8 cellular contexts compared by ENCODE assay signal in the genomic region with DNA sequence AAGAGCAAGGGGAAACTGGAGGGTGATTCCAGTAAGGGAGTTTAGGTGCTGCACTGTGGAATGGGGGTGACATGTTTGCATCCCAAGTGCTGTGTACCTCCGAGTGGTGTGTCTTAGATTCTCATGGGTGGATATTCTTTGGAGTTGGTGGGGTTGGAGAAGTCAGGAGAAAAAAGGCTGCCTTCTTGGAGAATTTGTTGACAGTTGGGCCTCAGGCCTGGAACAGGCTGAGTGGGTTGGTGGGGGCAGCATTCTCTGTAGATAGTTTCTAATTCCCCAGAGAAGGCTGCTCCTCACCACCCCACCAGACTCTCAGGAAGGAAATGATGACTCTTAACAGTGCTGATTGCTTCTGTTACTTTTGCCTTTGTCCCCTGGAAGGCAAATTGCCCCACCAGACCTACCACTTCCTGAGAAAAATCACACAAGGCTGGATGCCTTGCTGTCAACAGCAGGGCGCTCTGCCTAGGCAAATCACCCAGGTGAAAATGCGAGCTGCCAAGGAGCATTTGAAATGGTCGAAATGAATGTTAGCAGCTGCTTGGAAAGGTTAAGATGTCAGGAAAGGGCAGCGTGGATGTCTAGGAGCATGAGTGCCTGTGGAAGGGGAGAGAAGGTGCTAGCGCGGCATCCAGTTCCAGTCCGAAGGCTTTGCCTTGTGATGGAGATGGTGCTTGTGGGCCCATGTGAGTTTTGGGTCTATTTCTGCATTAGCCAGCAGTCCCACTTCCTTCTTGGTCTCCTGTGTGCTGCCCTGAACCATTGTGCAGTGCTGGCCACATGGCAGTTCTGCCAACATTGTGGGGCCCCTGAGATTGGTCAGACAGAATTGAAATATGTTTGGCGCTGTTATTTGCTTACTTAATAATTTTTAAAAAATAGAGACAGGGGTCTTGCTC. TPM values are rescaled to one million over a fixed set of nuclear protein-coding genes. Genes with fewer than 3 reads are reported as not detected.
A peak's percentile ranks its signal among the peaks of the same experiment; 100 is the strongest.
DNase-seq lines count a peak whose midpoint lies in the region; ATAC-seq, FAIRE-seq and TF ChIP-seq lines count a peak whose summit lies in the region.

No MANE protein-coding gene starts in this region.

- no peak for TF ChIP-seq CTCF in fibroblast of pulmonary artery (IDR thresholded peaks at IDR 0.05; ENCODE audit: low read length, missing control alignments)

- peak; percentile 67 for DNase-seq in GM19240 (ENCODE audit: insufficient read length, low spot score)
- DNase-seq in activated CD4-positive, alpha-beta T cell treated with anti-CD3 and anti-CD28 coated beads for 4 hours: peak; percentile 56 to 60
- peak; percentile 27 for DNase-seq in fibroblast of pulmonary artery (ENCODE audit: low read depth)
- DNase-seq in stimulated activated naive CD8-positive, alpha-beta T cell treated with anti-CD3 and anti-CD28 coated beads, Interleukin-15, Interleukin-2, amounts not matched to agents 100 U/mL and 50 U/mL, for 24 hours: peak; percentile 56
- no peak for DNase-seq in urothelium cell line (ENCODE audit: low spot score)
- DNase-seq in cardiac septum (ENCODE audit: low spot score): no peak

- peak overlapping the region in 10 of 11 experiments; percentile 47 to 94 (median 88); a peak in 19 of 22 replicates for H3K9ac ChIP-seq in BLaER1 treated with 17β-estradiol and CSF1 and Interleukin-3, amounts not matched to agents 10 nM and 100 nM

- no peaks in the 10 kb centered on the region for H4K20me1 ChIP-seq in BLaER1 treated with 17β-estradiol and CSF1 and Interleukin-3, amounts not matched to agents 10 nM and 100 nM

- H3K9me3 ChIP-seq in BLaER1 treated with 17β-estradiol and CSF1 and Interleukin-3, amounts not matched to agents 10 nM and 100 nM (replicated peaks in 1 of 11): peaks cover 0 to 9% (median 0%) of the 10 kb centered on the region in 11 experiments; a peak in 1 of 22 replicates

- peaks cover 0 to 17% (median 0%) of the 10 kb centered on the region in 11 experiments; a peak in 3 of 22 replicates for H3K27me3 ChIP-seq in BLaER1 treated with 17β-estradiol and CSF1 and Interleukin-3, amounts not matched to agents 10 nM and 100 nM

- no peak for FAIRE-seq in urothelium cell line (lab: Jason Lieb, UNC)

- H3K27ac ChIP-seq in BLaER1 treated with 17β-estradiol and CSF1 and Interleukin-3, amounts not matched to agents 10 nM and 100 nM: peak overlapping the region in 10 of 11 experiments; percentile 45 to 99 (median 96); a peak in 20 of 22 replicates

- peaks cover 0 to 37% (median 10%) of the 10 kb centered on the region in 11 experiments; a peak in 15 of 22 replicates for H3K36me3 ChIP-seq in BLaER1 treated with 17β-estradiol and CSF1 and Interleukin-3, amounts not matched to agents 10 nM and 100 nM

- intact Hi-C loops in cardiac septum (cut with DNase I): no loop called here

- H3K4me1 ChIP-seq in BLaER1 treated with 17β-estradiol and CSF1 and Interleukin-3, amounts not matched to agents 10 nM and 100 nM: peaks cover 61 to 94% (median 85%) of the 10 kb centered on the region in 10 experiments

- peak; percentile 85 for ATAC-seq in HG03175 (IDR thresholded peaks at IDR 0.05; ENCODE audit: unreplicated experiment)
- peak; percentile 84 for ATAC-seq in stimulated activated naive CD8-positive, alpha-beta T cell treated with anti-CD3 and anti-CD28 coated beads, Interleukin-15, Interleukin-2, amounts not matched to agents 100 U/mL and 50 U/mL, for 24 hours

- H3K4me2 ChIP-seq in BLaER1 treated with 17β-estradiol and CSF1 and Interleukin-3, amounts not matched to agents 10 nM and 100 nM: peak overlapping the region; percentile 80 to 98 (median 94)

- H3K4me3 ChIP-seq in BLaER1 treated with 17β-estradiol and CSF1 and Interleukin-3, amounts not matched to agents 10 nM and 100 nM: peak overlapping the region in 8 of 10 experiments; percentile 39 to 64 (median 56); a peak in 16 of 20 replicates
- no peak overlapping the region for H3K4me3 ChIP-seq in fibroblast of pulmonary artery (replicated peaks; ENCODE audit: low read depth, low read length)

RNA-seq across cellular contexts. Expression of a gene that starts 30.4 kb away (rescaled TPM):
- total RNA-seq in cardiac septum: 8.0 TPM

Comparison
In these comparisons a context has a peak if more than half of its experiments do, and no peak if none do; other contexts are left out.
1. DNase-seq: peak in GM19240 (single experiment), activated CD4-positive, alpha-beta T cell treated with anti-CD3 and anti-CD28 coated beads for 4 hours (2 of 2), fibroblast of pulmonary artery (single experiment) and stimulated activated naive CD8-positive, alpha-beta T cell treated with anti-CD3 and anti-CD28 coated beads, Interleukin-15, Interleukin-2, amounts not matched to agents 100 U/mL and 50 U/mL, for 24 hours (single experiment); none in urothelium cell line (single experiment) and cardiac septum (single experiment).